8 cellular contexts compared by ENCODE assay signal in the genomic region with DNA sequence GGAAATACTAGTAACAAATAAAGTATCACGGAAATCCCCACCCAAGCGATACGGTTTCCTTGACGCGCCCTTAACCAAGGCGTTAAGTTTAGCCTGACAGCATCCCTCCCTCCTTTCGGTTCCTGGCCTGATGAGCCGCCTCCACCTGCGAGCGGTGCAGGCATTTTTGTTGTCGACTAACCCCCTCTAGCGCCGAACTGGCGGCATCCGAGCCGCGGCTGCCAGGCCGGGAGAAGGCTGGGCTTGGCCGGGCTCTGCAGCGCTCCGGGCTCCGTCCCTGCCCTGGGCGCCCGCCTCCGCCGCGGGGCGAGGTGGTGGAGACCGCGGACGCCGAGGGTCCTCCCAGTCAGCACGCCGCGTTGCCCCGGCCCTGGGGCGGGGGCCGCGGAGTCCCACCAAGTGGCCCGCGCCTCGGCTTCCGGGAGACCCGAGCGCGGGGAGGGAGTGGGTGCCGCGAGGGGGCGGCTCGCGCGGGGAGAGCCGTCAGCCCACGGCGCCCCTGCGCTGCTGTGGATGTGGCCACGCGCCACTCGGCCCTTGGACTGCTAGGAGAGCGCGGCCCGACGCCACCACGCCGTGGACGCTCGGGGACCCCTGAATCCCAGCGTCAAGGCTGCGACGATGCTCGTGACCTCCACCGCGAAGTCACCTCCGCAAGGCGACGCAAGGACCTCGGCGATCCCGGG. TPM values are rescaled to one million over a fixed set of nuclear protein-coding genes. Genes with fewer than 3 reads are reported as not detected.
DNase-seq lines count a peak whose midpoint lies in the region; ATAC-seq and TF ChIP-seq lines count a peak whose summit lies in the region.

No MANE protein-coding gene starts in this region.

- no peaks in the 10 kb centered on the region for H3K9me3 Mint-ChIP-seq in MCF 10A (ENCODE audit: unreplicated experiment)

- H3K36me3 Mint-ChIP-seq in MCF 10A (ENCODE audit: insufficient read depth, unreplicated experiment), result no peaks in the 10 kb centered on the region

- H3K4me2 ChIP-seq in skeletal muscle satellite cell (ENCODE audit: low read length), result peak overlapping the region; percentile 94

- H3K4me3 ChIP-seq in iPS-18c (ENCODE audit: insufficient read depth, low read depth, low read length) (peak overlapping the region; percentile 71), skeletal muscle satellite cell (ENCODE audit: low read length) (peak overlapping the region; percentile 69)

- H3K4me1 ChIP-seq in skeletal muscle satellite cell (ENCODE audit: control insufficient read depth, insufficient read depth, low read length), result peaks cover 10% of the 10 kb centered on the region

- peak; percentile 99 for ATAC-seq in GM21423 (IDR thresholded peaks at IDR 0.05; ENCODE audit: unreplicated experiment)

- H3K27me3 ChIP-seq in skeletal muscle satellite cell (ENCODE audit: control insufficient read depth, insufficient read depth, low read length), result peaks cover 31% of the 10 kb centered on the region

- H3K27me3 Mint-ChIP-seq in MCF 10A (ENCODE audit: insufficient read depth, unreplicated experiment), result peaks cover 31% of the 10 kb centered on the region

- H3K9me3 ChIP-seq in iPS-18c (ENCODE audit: control insufficient read depth, insufficient read depth, low read length) (peaks cover 6% of the 10 kb centered on the region), skeletal muscle satellite cell (replicated peaks; ENCODE audit: low read length) (no peaks in the 10 kb centered on the region)

- H3K4me1 Mint-ChIP-seq in MCF 10A (ENCODE audit: insufficient read depth, unreplicated experiment), result peaks cover 6% of the 10 kb centered on the region

- no TSS peak for BruUV-seq in MCF 10A (replicated peaks; lab: Mats Ljungman, UMichigan)

- H3K27ac Mint-ChIP-seq in MCF 10A (ENCODE audit: low read depth, unreplicated experiment), result no peak overlapping the region

- H3K9ac ChIP-seq in skeletal muscle satellite cell (ENCODE audit: low read depth, low read length), result no peak overlapping the region

- H3K36me3 ChIP-seq in skeletal muscle satellite cell (ENCODE audit: insufficient read depth, low read length), result no peaks in the 10 kb centered on the region

- POLR2A ChIA-PET in MCF 10A (lab: Yijun Ruan, JAX), result no interaction called here

- peak; percentile 73 for TF ChIP-seq CTCF in MCF 10A (IDR thresholded peaks at IDR 0.05; ENCODE audit: unreplicated experiment)

- DNase-seq in EH (ENCODE audit: low read depth) (peak; percentile 46), HT1080 (ENCODE audit: low read depth) (peak; percentile 85), RPMI7951 (ENCODE audit: low read depth) (peak; percentile 60), MCF 10A (ENCODE audit: unreplicated experiment) (peak; percentile 84), A172 (ENCODE audit: low spot score) (no peak)

- CTCF ChIA-PET in MCF 10A (lab: Yijun Ruan, JAX), result interaction anchor here (0.6 to 1.0 kb wide), 4 partner anchors 9 to 1211 kb away, joined by 3 to 6 read pairs (median 3); no protein-coding TSS in a partner anchor

- intact Hi-C loops in MCF 10A (cut with micrococcal nuclease), result loop anchor here (1.0 to 10.0 kb wide), 4 partner anchors 218 to 1948 kb away; no protein-coding TSS in a partner anchor

- H3K4me3 Mint-ChIP-seq in MCF 10A (ENCODE audit: unreplicated experiment), result peak overlapping the region; percentile 76

RNA-seq across cellular contexts. Expression of a gene that starts 1.1 kb away (rescaled TPM):
- 0.10 and 0.79 TPM in 2 replicates for total RNA-seq in HT1080 (2014; rRNA removed; shearing (Covaris generic))
- 0.38 and 0.55 TPM in 2 replicates for polyA plus RNA-seq in HT1080 (2015; cell fraction: cytosol; rRNA removed)
- 0.25 and 0.70 TPM in 2 replicates for polyA plus RNA-seq in HT1080 (2015; cell fraction: nucleus; rRNA removed)
- total RNA-seq in RPMI7951 (2014; rRNA removed; shearing (Covaris generic)), result not detected in 2 replicates
- 0.33 and 0.66 TPM in 2 replicates for total RNA-seq in MCF 10A (2022)
- total RNA-seq in skeletal muscle satellite cell (2012; rRNA removed), result not detected in 2 replicates
- not detected in 2 replicates for total RNA-seq in A172 (2014; rRNA removed; shearing (Covaris generic))
